Comparison of ENCODE assay signal across 22 cellular contexts in the genomic region with DNA sequence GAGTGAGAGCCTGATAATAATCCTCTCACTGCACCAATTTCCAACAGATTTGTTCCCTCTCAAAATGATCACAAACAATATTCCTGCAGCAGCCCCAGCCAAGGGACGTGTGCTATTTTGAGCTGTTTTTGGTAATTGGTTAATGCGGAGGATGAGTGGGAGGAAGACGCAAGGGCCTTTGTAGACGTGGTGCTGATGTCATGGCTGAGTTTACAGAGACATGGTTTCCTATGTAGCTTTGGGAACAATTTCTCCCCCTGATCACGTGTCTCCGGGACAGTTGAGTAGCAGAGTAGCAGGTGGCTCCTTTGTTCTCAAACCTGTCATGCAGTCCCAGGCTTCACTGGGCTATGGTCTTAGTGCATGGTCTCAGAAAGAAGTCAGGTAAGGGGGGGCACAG.
DNase-seq lines count a peak whose midpoint lies in the region; ATAC-seq and TF ChIP-seq lines count a peak whose summit lies in the region.
"Had no signal": no experiment of that assay in that cellular context is flagged by ENCODE, and none has a peak within 500 bp of the region (broad histone marks: within the 10 kb centered on the region; RNA-seq: fewer than 3 reads in every experiment).

No MANE protein-coding gene starts in this region.

- no peaks in the 10 kb centered on the region for H3K4me1 ChIP-seq in sigmoid colon
- H3K4me1 ChIP-seq: psoas muscle had no signal

- H3K36me3 ChIP-seq in sigmoid colon, result no peaks in the 10 kb centered on the region
- H3K36me3 ChIP-seq: Peyer's patch had no signal

- no peak for ATAC-seq in HG03139 (IDR thresholded peaks at IDR 0.05; ENCODE audit: unreplicated experiment)
- ATAC-seq in Right ventricle myocardium inferior, result no peak
- ATAC-seq in HG03442 (IDR thresholded peaks at IDR 0.05; ENCODE audit: unreplicated experiment), result no peak
- ATAC-seq: activated T-cell treated with anti-CD3 and anti-CD28 coated beads, Interleukin-2, amount 50 U/mL, for 4 hours; left colon; psoas muscle had no signal

- intact Hi-C loops in sigmoid colon (cut with DNase I), result no loop called here
- intact Hi-C loops in Right ventricle myocardium inferior (cut with DNase I), result no loop called here

- DNase-seq in DMS153 treated with DMSO at 0.1 percent for 48 hours (lab: John Stamatoyannopoulos, UW; ENCODE audit: unreplicated experiment) (peak; percentile 77), NCI-H187 treated with DMSO at 0.1 percent for 48 hours (lab: John Stamatoyannopoulos, UW) (peak; percentile 41), NCI-H524 (lab: John Stamatoyannopoulos, UW) (peak; percentile 42 to 80), left kidney (ENCODE audit: low read depth, low spot score) (peak; percentile 75), sigmoid colon (no peak), Right ventricle myocardium inferior (ENCODE audit: missing footprints) (no peak)
- DNase-seq: activated naive CD4-positive, alpha-beta T cell treated with anti-CD3 and anti-CD28 coated beads, Interleukin-2, amount 50 U/mL, for 16 hours; activated T-cell treated with anti-CD3 and anti-CD28 coated beads, Interleukin-2, amount 50 U/mL, for 4 hours; aorta; CD4-positive, alpha-beta memory T cell; effector memory CD4-positive, alpha-beta T cell; left colon; MM.1S; nephron progenitor cell; NK-92 treated with Interleukin-12 subunit alpha and Interleukin-12 subunit beta, amount 100 ng/mL, for 24 hours; Peyer's patch; psoas muscle; stimulated activated CD4-positive, alpha-beta T cell treated with anti-CD3 and anti-CD28 coated beads, Interleukin-4, amount 100 ng/mL, for 4 hours had no signal

- WGBS in sigmoid colon, 2 donors, result 87 to 88% methylated on average over 6 of the region's 6 CpGs

- no peak overlapping the region for H3K27ac ChIP-seq in sigmoid colon
- H3K27ac ChIP-seq: Peyer's patch, psoas muscle, SK-N-MC had no signal

- no peak for TF ChIP-seq POLR2A in sigmoid colon (IDR thresholded peaks at IDR 0.05)

- no peak overlapping the region for H3K4me3 ChIP-seq in sigmoid colon
- H3K4me3 ChIP-seq: Peyer's patch, psoas muscle, SK-N-MC, smooth muscle cell had no signal

- peaks cover 0 to 26% (median 2%) of the 10 kb centered on the region in 3 donors for H3K27me3 ChIP-seq in sigmoid colon
- H3K27me3 ChIP-seq: Peyer's patch had no signal

- no peaks in the 10 kb centered on the region for H3K9me3 ChIP-seq in sigmoid colon
- H3K9me3 ChIP-seq: Peyer's patch, psoas muscle had no signal

- no peak for TF ChIP-seq CTCF in sigmoid colon (IDR thresholded peaks at IDR 0.05)

- no peak for TF ChIP-seq EP300 in sigmoid colon (IDR thresholded peaks at IDR 0.05)

Comparison
In these comparisons a context has a peak if more than half of its experiments do, and no peak if none do; other contexts are left out.
1. DNase-seq: peak in DMS153 treated with DMSO at 0.1 percent for 48 hours (single experiment), NCI-H187 treated with DMSO at 0.1 percent for 48 hours (single experiment), NCI-H524 (2 of 2) and left kidney (single experiment); none in sigmoid colon (single experiment) and Right ventricle myocardium inferior (single experiment).